1 cellular context compared by ENCODE assay signal in genomic region chr3:194675081-194675640, GRCh38.
TF ChIP-seq lines count a peak whose summit lies in the region.

No MANE protein-coding gene starts in this region.

TF ChIP-seq in K562, 482 proteins besides CTCF, POLR2A, EP300 and RAD21 (continued from another document):
- TF ChIP-seq ZBTB43 (CRISPR knock-in tag; IDR thresholded peaks at IDR 0.05) = no peak
- peak; percentile 63; the same call in 1 of the 2 replicates for TF ChIP-seq ZEB2 (IDR thresholded peaks at IDR 0.05)
- no peak for TF ChIP-seq CBX3 (IDR thresholded peaks at IDR 0.05; ENCODE audit: borderline replicate concordance in 1 of 2, low read length in 2 of 2)
- TF ChIP-seq CBFB (CRISPR knock-in tag; IDR thresholded peaks at IDR 0.05) = no peak
- TF ChIP-seq ARID1B (IDR thresholded peaks at IDR 0.05) = peak; percentile 46; the same call in 1 of the 2 replicates
- TF ChIP-seq ATF1 (CRISPR knock-in tag; IDR thresholded peaks at IDR 0.05) = no peak
- peak; percentile 12; the same call in 1 of the 2 replicates for TF ChIP-seq ATF1 (tag; IDR thresholded peaks at IDR 0.05)
- no peak for TF ChIP-seq ZNF324 (CRISPR knock-in tag; IDR thresholded peaks at IDR 0.05)
- TF ChIP-seq JUND (IDR thresholded peaks at IDR 0.05; ENCODE audit: borderline replicate concordance, low read depth, low read length) = peak; percentile 39; the same call in 1 of the 2 replicates
- TF ChIP-seq JUND (tag; IDR thresholded peaks at IDR 0.05; ENCODE audit: borderline replicate concordance, low read depth, low read length) = no peak
- 0 out of 2 replicates have a peak, but pooled peaks have one; percentile 30 for TF ChIP-seq CTBP1 (IDR thresholded peaks at IDR 0.05; ENCODE audit: borderline replicate concordance)
- peak; percentile 32; the same call in 1 of the 2 replicates for TF ChIP-seq SMARCA4 (IDR thresholded peaks at IDR 0.05)
- 0 out of 2 replicates have a peak, but pooled peaks have one; percentile 14 for TF ChIP-seq CBFA2T3 (IDR thresholded peaks at IDR 0.05)
- peak; percentile 26 for TF ChIP-seq DACH1 (IDR thresholded peaks at IDR 0.05; ENCODE audit: partially characterized antibody)
- 0 out of 4 replicates have a peak, but pooled peaks of 1 of the 2 experiments have one; percentile 6 for TF ChIP-seq KDM1A (IDR thresholded peaks at IDR 0.05)
- peak; percentile 54 for TF ChIP-seq PRDM10 (IDR thresholded peaks at IDR 0.05; ENCODE audit: partially characterized antibody)
- 0 out of 2 replicates have a peak, but pooled peaks have one; percentile 50 for TF ChIP-seq DPF2 (IDR thresholded peaks at IDR 0.05)
- no peak for TF ChIP-seq HDAC3 (IDR thresholded peaks at IDR 0.05; ENCODE audit: borderline replicate concordance, partially characterized antibody)
- TF ChIP-seq CEBPG (CRISPR knock-in tag; IDR thresholded peaks at IDR 0.05) = 0 out of 2 replicates have a peak, but pooled peaks have one; percentile 10
- no peak for TF ChIP-seq CEBPG (tag; conservative IDR thresholded peaks at IDR 0.05 in 1 of 2, IDR thresholded peaks at IDR 0.05 in 1 of 2)
- TF ChIP-seq RCOR1 (IDR thresholded peaks at IDR 0.05; ENCODE audit: borderline replicate concordance in 1 of 2, low read depth in 2 of 2, low read length in 2 of 2) = 0 out of 4 replicates have a peak, but pooled peaks of 1 of the 2 experiments have one; percentile 31
- TF ChIP-seq RNF219 (CRISPR knock-in tag; IDR thresholded peaks at IDR 0.05) = no peak
- peak; percentile 32; the same call in 1 of the 2 replicates for TF ChIP-seq ATF3 (IDR thresholded peaks at IDR 0.05)
- TF ChIP-seq ATF3 (CRISPR knock-in tag; conservative IDR thresholded peaks at IDR 0.05) = no peak
- peak; percentile 88 for TF ChIP-seq EGR1 (conservative IDR thresholded peaks at IDR 0.05)
- no peak for TF ChIP-seq KAT7 (CRISPR knock-in tag; IDR thresholded peaks at IDR 0.05; ENCODE audit: borderline replicate concordance)
- TF ChIP-seq NFIC (IDR thresholded peaks at IDR 0.05) = peak; percentile 87
